8 cellular contexts compared by ENCODE assay signal in the genomic region with DNA sequence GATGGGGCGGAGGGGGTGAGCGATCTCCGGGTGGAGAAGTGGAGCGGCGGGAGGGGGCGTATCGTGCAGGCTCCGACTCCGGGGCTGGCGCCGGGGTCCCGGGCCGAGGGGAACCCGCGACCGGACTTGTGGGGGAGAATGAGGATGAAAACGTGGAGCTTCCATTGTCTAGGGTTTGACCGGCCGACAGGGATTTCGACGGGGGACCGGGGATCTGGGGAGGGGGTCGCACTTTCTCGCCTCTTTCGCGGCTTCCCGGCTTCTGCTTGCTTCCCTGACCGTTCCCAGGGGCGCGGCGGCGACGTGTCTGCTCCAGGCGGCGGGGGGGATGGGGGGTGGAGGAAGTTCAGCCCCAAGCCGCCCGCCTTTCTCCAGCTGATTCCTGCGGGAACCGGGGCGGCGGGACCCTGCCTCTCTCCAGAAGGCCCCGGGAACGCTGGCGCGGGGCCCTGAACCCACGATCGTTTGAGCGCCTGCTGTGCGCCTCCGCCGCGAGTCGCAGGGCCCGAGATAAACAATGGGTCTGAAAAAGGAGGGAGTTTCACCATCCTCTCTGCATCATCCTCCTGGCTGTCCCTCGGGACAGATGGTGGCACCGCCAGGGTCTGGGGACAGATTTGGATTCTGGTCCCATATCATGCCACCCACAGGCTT. TPM values are rescaled to one million over a fixed set of nuclear protein-coding genes. Genes with fewer than 3 reads are reported as not detected.
DNase-seq lines count a peak whose midpoint lies in the region; ATAC-seq and TF ChIP-seq lines count a peak whose summit lies in the region.

No MANE protein-coding gene starts in this region.

- no peaks in the 10 kb centered on the region for H3K27me3 ChIP-seq in DND-41 (ENCODE audit: insufficient read depth, low read length, poor library complexity)
- H3K27me3 ChIP-seq in Loucy (ENCODE audit: insufficient read depth, low read length, poor library complexity, severe bottlenecking): peaks cover 18% of the 10 kb centered on the region

- peak overlapping the region; percentile 97 for H3K9ac ChIP-seq in DND-41 (ENCODE audit: low read depth, low read length)
- H3K9ac ChIP-seq in Loucy (ENCODE audit: low read depth, low read length, poor library complexity, severe bottlenecking): peak overlapping the region; percentile 99

- ATAC-seq in DND-41 (ENCODE audit: insufficient read depth, low read depth): no peak
- ATAC-seq in activated T-cell treated with anti-CD3 and anti-CD28 coated beads, Interleukin-2, amount 50 U/mL, for 72 hours (replicated peaks in 1 of 2): no peak
- ATAC-seq in GM19455 (IDR thresholded peaks at IDR 0.05; ENCODE audit: unreplicated experiment): no peak
- no peak for ATAC-seq in HG02973 (IDR thresholded peaks at IDR 0.05; ENCODE audit: unreplicated experiment)

- peaks cover 76% of the 10 kb centered on the region for H3K4me1 Mint-ChIP-seq in activated T-cell treated with anti-CD3 and anti-CD28 coated beads, Interleukin-2, amount 50 U/mL, for 72 hours (ENCODE audit: low read depth)
- H3K4me1 Mint-ChIP-seq in osteocyte (ENCODE audit: unreplicated experiment): peaks cover 50% of the 10 kb centered on the region

- H2AFZ ChIP-seq in DND-41 (ENCODE audit: low read depth, low read length): peak overlapping the region; percentile 48
- no peak overlapping the region for H2AFZ ChIP-seq in Loucy (ENCODE audit: low read length)

- H4K20me1 ChIP-seq in DND-41 (ENCODE audit: insufficient read depth, low read length) (peaks cover 32% of the 10 kb centered on the region), Loucy (ENCODE audit: insufficient read depth, low read length, poor library complexity, severe bottlenecking) (peaks cover 32% of the 10 kb centered on the region)

- peaks cover 37% of the 10 kb centered on the region for H3K4me1 ChIP-seq in DND-41 (ENCODE audit: insufficient read depth, low read length)
- peaks cover 56% of the 10 kb centered on the region for H3K4me1 ChIP-seq in Loucy (ENCODE audit: insufficient read depth, low read length, poor library complexity, severe bottlenecking)

- H3K9me2 ChIP-seq in Loucy (replicated peaks; ENCODE audit: low read depth, low read length): no peaks in the 10 kb centered on the region

- H3K36me3 ChIP-seq in DND-41 (ENCODE audit: insufficient read depth, low read length) (peaks cover 29% of the 10 kb centered on the region), Loucy (ENCODE audit: insufficient read depth, low read length) (peaks cover 28% of the 10 kb centered on the region)

- H3K27me3 Mint-ChIP-seq in activated T-cell treated with anti-CD3 and anti-CD28 coated beads, Interleukin-2, amount 50 U/mL, for 72 hours (ENCODE audit: low read depth): no peaks in the 10 kb centered on the region
- H3K27me3 Mint-ChIP-seq in osteocyte (ENCODE audit: unreplicated experiment): no peaks in the 10 kb centered on the region

- peaks cover 21% of the 10 kb centered on the region for H3F3A ChIP-seq in Loucy (ENCODE audit: low read depth)

- H3K9me3 ChIP-seq in DND-41 (ENCODE audit: insufficient read depth, low read length, severe bottlenecking): no peaks in the 10 kb centered on the region
- no peaks in the 10 kb centered on the region for H3K9me3 ChIP-seq in Loucy (ENCODE audit: insufficient read depth, low read depth, low read length)

- peak overlapping the region; percentile 94 for H3K27ac ChIP-seq in DND-41 (ENCODE audit: low read length)

- peak overlapping the region; percentile 95 for H3K4me3 ChIP-seq in DND-41 (ENCODE audit: low read depth in 1 of 2, low read length in 2 of 2)
- H3K4me3 ChIP-seq in Loucy (ENCODE audit: low read length, poor library complexity, severe bottlenecking): peak overlapping the region; percentile 92

- H3K4me2 ChIP-seq in DND-41 (ENCODE audit: insufficient read depth, low read length): peak overlapping the region; percentile 80
- peak overlapping the region; percentile 88 for H3K4me2 ChIP-seq in Loucy (ENCODE audit: low read depth, low read length, poor library complexity, severe bottlenecking)

- peaks cover 23 to 33% of the 10 kb centered on the region in 2 donors for H3K36me3 Mint-ChIP-seq in activated T-cell treated with anti-CD3 and anti-CD28 coated beads, Interleukin-2, amount 50 U/mL, for 72 hours (ENCODE audit: insufficient read depth in 2 of 2)
- peaks cover 15% of the 10 kb centered on the region for H3K36me3 Mint-ChIP-seq in osteocyte (ENCODE audit: unreplicated experiment)

- H3K79me2 ChIP-seq in DND-41 (ENCODE audit: insufficient read depth, low read length): peaks cover 50% of the 10 kb centered on the region
- H3K79me2 ChIP-seq in Loucy (ENCODE audit: insufficient read depth, low read length): peaks cover 87% of the 10 kb centered on the region

- peak overlapping the region; percentile 92 to 94 for H3K4me3 Mint-ChIP-seq in activated T-cell treated with anti-CD3 and anti-CD28 coated beads, Interleukin-2, amount 50 U/mL, for 72 hours
- H3K4me3 Mint-ChIP-seq in osteocyte (ENCODE audit: unreplicated experiment): peak overlapping the region; percentile 90

- no peaks in the 10 kb centered on the region for H3K9me3 Mint-ChIP-seq in activated T-cell treated with anti-CD3 and anti-CD28 coated beads, Interleukin-2, amount 50 U/mL, for 72 hours
- no peaks in the 10 kb centered on the region for H3K9me3 Mint-ChIP-seq in osteocyte (ENCODE audit: unreplicated experiment)

- H3K27ac Mint-ChIP-seq in activated T-cell treated with anti-CD3 and anti-CD28 coated beads, Interleukin-2, amount 50 U/mL, for 72 hours: peak overlapping the region; percentile 99
- peak overlapping the region; percentile 98 for H3K27ac Mint-ChIP-seq in osteocyte (ENCODE audit: unreplicated experiment)

- DNase-seq in DND-41: peak; percentile 48
- DNase-seq in activated T-cell treated with anti-CD3 and anti-CD28 coated beads, Interleukin-2, amount 50 U/mL, for 72 hours: peak; percentile 27 to 32
- peak; percentile 49 for DNase-seq in globus pallidus (ENCODE audit: low spot score)
- no peak for DNase-seq in osteocyte (ENCODE audit: extremely low spot score, unreplicated experiment)
- DNase-seq in SKM-1 treated with dmso at 0.1 percent for 144 hours (lab: John Stamatoyannopoulos, UW; ENCODE audit: unreplicated experiment): no peak

- TF ChIP-seq CTCF in DND-41 (IDR thresholded peaks at IDR 0.05; ENCODE audit: borderline replicate concordance, extremely low read depth, low read length, poor library complexity, severe bottlenecking) (no peak), Loucy (conservative IDR thresholded peaks at IDR 0.05; ENCODE audit: low read length) (no peak), osteocyte (IDR thresholded peaks at IDR 0.05) (no peak)

RNA-seq across cellular contexts. Expression of a gene that starts 0.8 kb away (rescaled TPM):
- 100 to 1,000 TPM; 427 to 456 TPM for total RNA-seq in activated T-cell treated with anti-CD3 and anti-CD28 coated beads, Interleukin-2, amount 50 U/mL, for 72 hours
- 663 and 687 TPM in 2 replicates for total RNA-seq in osteocyte

RNA-seq across cellular contexts. Expression of a gene that starts 34.6 kb away (rescaled TPM):
- total RNA-seq in activated T-cell treated with anti-CD3 and anti-CD28 coated beads, Interleukin-2, amount 50 U/mL, for 72 hours: 10 to 100 TPM; 95.9 to 99.2 TPM
- total RNA-seq in osteocyte: 55.9 and 61.1 TPM in 2 replicates

Comparison
In these comparisons a context has a peak if more than half of its experiments do, and no peak if none do; other contexts are left out.
1. DNase-seq: peak in DND-41 (single experiment), activated T-cell treated with anti-CD3 and anti-CD28 coated beads, Interleukin-2, amount 50 U/mL, for 72 hours (2 of 2) and globus pallidus (single experiment); none in osteocyte (single experiment) and SKM-1 treated with dmso at 0.1 percent for 144 hours (single experiment).